18 cellular contexts compared by ENCODE assay signal in the genomic region with DNA sequence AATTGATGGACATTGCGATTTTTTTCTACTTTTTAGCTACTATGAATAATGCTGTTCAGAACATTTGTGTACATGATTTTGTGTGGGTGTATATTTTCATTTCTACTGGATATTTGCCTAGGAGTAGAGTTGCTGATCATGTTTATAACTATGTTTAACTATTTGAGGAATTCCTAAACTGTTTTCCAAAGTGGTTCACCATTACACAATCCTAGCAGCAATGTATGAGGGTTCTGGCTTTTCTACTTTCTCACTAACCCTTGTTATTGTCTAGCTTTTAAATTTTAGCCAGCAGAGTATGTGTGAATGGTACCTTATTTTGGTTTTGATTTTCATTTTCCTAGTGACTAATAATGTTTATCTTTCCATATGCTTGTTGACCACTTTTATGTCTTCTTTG.
"Had no signal": no experiment of that assay in that cellular context is flagged by ENCODE, and none has a peak within 500 bp of the region (broad histone marks: within the 10 kb centered on the region; RNA-seq: fewer than 3 reads in every experiment).

No MANE protein-coding gene starts in this region.

- H3K27me3 ChIP-seq: ascending aorta, gastroesophageal sphincter, thyroid gland had no signal

- H3K4me1 ChIP-seq: ascending aorta, gastroesophageal sphincter, heart left ventricle, left ventricle myocardium inferior, thyroid gland had no signal

- H3K4me3 ChIP-seq: ascending aorta, gastroesophageal sphincter, heart left ventricle, left ventricle myocardium inferior, thyroid gland had no signal

- DNase-seq: activated CD4-positive, alpha-beta T cell treated with anti-CD3 and anti-CD28 coated beads, Interleukin-2, amount 10 ng/mL, durations not matched to agents 7 days and 5 days; activated CD8-positive, alpha-beta T cell treated with anti-CD3 and anti-CD28 coated beads, Interleukin-2, amount 10 ng/mL, durations not matched to agents 7 days and 5 days; activated naive CD4-positive, alpha-beta T cell treated with Interleukin-2 at 50 U/mL for 16 hours; activated T-cell treated with anti-CD3 and anti-CD28 coated beads, Interleukin-2, amount 50 U/mL, for 24 hours; effector CD8-positive, alpha-beta T cell; heart left ventricle; kidney glomerular epithelial cell; left ventricle myocardium inferior; nephron progenitor cell; occipital lobe; stimulated activated CD4-positive, alpha-beta T cell treated with anti-CD3 and anti-CD28 coated beads, Interleukin-12 subunit alpha, Interleukin-12 subunit beta, amount 100 ng/mL, for 4 hours; stimulated activated CD4-positive, alpha-beta T cell treated with anti-CD3 and anti-CD28 coated beads, Interleukin-1b, Interleukin-23, amount 100 ng/mL, for 48 hours; stimulated activated naive CD4-positive, alpha-beta T cell treated with Interleukin-2 at 50 U/mL for 16 hours; T-cell; thyroid gland had no signal

- H3K27ac ChIP-seq: ascending aorta, gastroesophageal sphincter, heart left ventricle, left ventricle myocardium inferior, thyroid gland had no signal

- H3K36me3 ChIP-seq: ascending aorta, gastroesophageal sphincter, heart left ventricle, left ventricle myocardium inferior, thyroid gland had no signal

- ATAC-seq: activated CD8-positive, alpha-beta T cell treated with anti-CD3 and anti-CD28 coated beads, Interleukin-2, amount 10 ng/mL, durations not matched to agents 7 days and 5 days; esophagus mucosa; gastroesophageal sphincter; heart left ventricle; T-cell had no signal

- H3K9me3 ChIP-seq: ascending aorta, gastroesophageal sphincter, heart left ventricle, left ventricle myocardium inferior, thyroid gland had no signal
